Comparison of ENCODE assay signal across 9 cellular contexts in genomic region chr6:112967974-112968373, GRCh38.
"Had no signal": no experiment of that assay in that cellular context is flagged by ENCODE, and none has a peak within 500 bp of the region (broad histone marks: within the 10 kb centered on the region; RNA-seq: fewer than 3 reads in every experiment).

No MANE protein-coding gene starts in this region.

- H3K27ac ChIP-seq: GM23248 had no signal

- FAIRE-seq: H54, HTR-8/SVneo had no signal

- H3K4me3 ChIP-seq: GM23248 had no signal

- H2AFZ ChIP-seq: GM23248 had no signal

- DNase-seq: GM23248, GOT3, H9, HCEC 1CT, HFFc6, Kasumi-1, KG1 had no signal

- H3K9ac ChIP-seq: GM23248 had no signal
